ENCODE assay signal across 16 cellular contexts in the genomic region with DNA sequence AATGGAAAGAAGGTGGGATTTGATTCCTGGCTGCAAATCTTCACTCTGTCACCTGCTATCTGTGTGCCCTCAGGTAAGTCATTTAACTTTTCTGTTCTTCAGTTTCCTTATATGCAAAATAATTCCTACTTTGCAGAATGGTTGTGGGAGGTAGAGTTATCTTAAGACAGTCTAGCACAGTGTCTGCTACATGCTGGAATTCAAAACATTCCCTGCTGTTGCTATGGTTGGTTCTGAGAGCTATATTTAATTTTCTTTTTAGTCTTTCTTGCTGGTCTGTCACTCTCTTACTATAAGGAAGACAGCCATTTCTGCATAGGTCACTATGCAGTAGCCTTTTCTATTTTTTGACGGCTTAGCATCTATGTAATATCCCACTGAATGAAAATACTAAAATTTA.
"Had no signal": no experiment of that assay in that cellular context is flagged by ENCODE, and none has a peak within 500 bp of the region (broad histone marks: within the 10 kb centered on the region; RNA-seq: fewer than 3 reads in every experiment).

No MANE protein-coding gene starts in this region.

- H3K4me3 ChIP-seq: esophagus squamous epithelium, right atrium auricular region had no signal

- H3K9me3 Mint-ChIP-seq: activated B cell treated with CpG ODN at 0.5 μM for 24 hours; activated CD4-positive, alpha-beta T cell treated with anti-CD3 and anti-CD28 coated beads, Interleukin-2, amount 10 ng/mL, durations not matched to agents 24 days and 14 days; activated naive CD4-positive, alpha-beta T cell treated with anti-CD3 and anti-CD28 coated beads, Interleukin-2, amount 50 U/mL, for 24 hours; stimulated activated naive CD8-positive, alpha-beta T cell treated with anti-CD3 and anti-CD28 coated beads, Interleukin-15, amount 100 ng/mL, for 72 hours had no signal

- H3K4me3 Mint-ChIP-seq: activated B cell treated with CpG ODN at 0.5 μM for 24 hours; activated CD4-positive, alpha-beta T cell treated with anti-CD3 and anti-CD28 coated beads, Interleukin-2, amount 10 ng/mL, durations not matched to agents 24 days and 14 days; activated naive CD4-positive, alpha-beta T cell treated with anti-CD3 and anti-CD28 coated beads, Interleukin-2, amount 50 U/mL, for 24 hours; stimulated activated naive CD8-positive, alpha-beta T cell treated with anti-CD3 and anti-CD28 coated beads, Interleukin-15, amount 100 ng/mL, for 72 hours had no signal

- H3K9me3 ChIP-seq: esophagus squamous epithelium, right atrium auricular region, SK-N-SH had no signal

- FAIRE-seq: endothelial cell of umbilical vein, keratinocyte, TTC549 had no signal

- H3K36me3 ChIP-seq: brain microvascular endothelial cell, esophagus squamous epithelium, right atrium auricular region had no signal

- H3K27me3 ChIP-seq: brain microvascular endothelial cell, esophagus squamous epithelium, right atrium auricular region had no signal

- H3K27ac ChIP-seq: brain microvascular endothelial cell, esophagus squamous epithelium, right atrium auricular region had no signal

- H3K27me3 Mint-ChIP-seq: activated naive CD4-positive, alpha-beta T cell treated with anti-CD3 and anti-CD28 coated beads, Interleukin-2, amount 50 U/mL, for 24 hours; stimulated activated naive CD8-positive, alpha-beta T cell treated with anti-CD3 and anti-CD28 coated beads, Interleukin-15, amount 100 ng/mL, for 72 hours had no signal

- H3K27ac Mint-ChIP-seq: activated B cell treated with CpG ODN at 0.5 μM for 24 hours; activated CD4-positive, alpha-beta T cell treated with anti-CD3 and anti-CD28 coated beads, Interleukin-2, amount 10 ng/mL, durations not matched to agents 24 days and 14 days; activated naive CD4-positive, alpha-beta T cell treated with anti-CD3 and anti-CD28 coated beads, Interleukin-2, amount 50 U/mL, for 24 hours; stimulated activated naive CD8-positive, alpha-beta T cell treated with anti-CD3 and anti-CD28 coated beads, Interleukin-15, amount 100 ng/mL, for 72 hours had no signal

- DNase-seq: activated B cell treated with CpG ODN at 0.5 μM for 24 hours; activated CD4-positive, alpha-beta T cell treated with anti-CD3 and anti-CD28 coated beads, Interleukin-2, amount 10 ng/mL, durations not matched to agents 24 days and 14 days; activated effector memory CD4-positive, alpha-beta T cell treated with Interleukin-2 at 50 U/mL for 16 hours; brain microvascular endothelial cell; esophagus squamous epithelium; hippocampal formation; midbrain; naive thymus-derived CD4-positive, alpha-beta T cell; SHP77; SK-N-SH; stimulated activated naive CD8-positive, alpha-beta T cell treated with anti-CD3 and anti-CD28 coated beads, Interleukin-15, amount 100 ng/mL, for 72 hours had no signal
